Comparison of ENCODE assay signal across 1 cellular context in the genomic region with DNA sequence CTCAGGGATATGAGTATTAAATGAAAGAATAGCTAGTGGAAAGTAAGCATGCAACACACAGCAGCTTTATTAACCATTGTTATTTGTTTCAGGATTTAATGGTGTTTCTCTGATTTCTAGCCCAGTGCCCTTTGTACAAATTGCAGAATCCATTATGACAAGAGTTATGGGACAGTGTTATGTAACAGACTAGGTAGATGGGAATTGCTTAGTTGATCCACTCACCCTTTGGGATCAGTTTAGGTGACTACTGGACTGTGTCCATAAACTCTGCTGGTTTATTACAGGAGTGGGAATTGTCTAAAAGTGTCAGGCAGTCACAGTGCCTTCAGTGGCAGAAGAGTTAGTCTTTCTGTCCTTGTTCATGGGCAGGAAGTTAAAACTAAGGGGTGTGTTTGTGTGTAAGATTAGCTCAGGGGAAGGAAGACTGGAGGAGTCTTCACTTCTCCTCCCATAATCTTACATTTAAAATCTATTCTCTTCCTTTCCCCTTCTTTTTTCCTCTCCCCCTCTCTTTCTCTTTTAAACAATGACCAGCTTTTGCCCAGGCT.
TF ChIP-seq lines count a peak whose summit lies in the region.

No MANE protein-coding gene starts in this region.

TF ChIP-seq in K562, 482 proteins besides CTCF, POLR2A, EP300 and RAD21 (continued from another document):
- TF ChIP-seq, protein P1, sequence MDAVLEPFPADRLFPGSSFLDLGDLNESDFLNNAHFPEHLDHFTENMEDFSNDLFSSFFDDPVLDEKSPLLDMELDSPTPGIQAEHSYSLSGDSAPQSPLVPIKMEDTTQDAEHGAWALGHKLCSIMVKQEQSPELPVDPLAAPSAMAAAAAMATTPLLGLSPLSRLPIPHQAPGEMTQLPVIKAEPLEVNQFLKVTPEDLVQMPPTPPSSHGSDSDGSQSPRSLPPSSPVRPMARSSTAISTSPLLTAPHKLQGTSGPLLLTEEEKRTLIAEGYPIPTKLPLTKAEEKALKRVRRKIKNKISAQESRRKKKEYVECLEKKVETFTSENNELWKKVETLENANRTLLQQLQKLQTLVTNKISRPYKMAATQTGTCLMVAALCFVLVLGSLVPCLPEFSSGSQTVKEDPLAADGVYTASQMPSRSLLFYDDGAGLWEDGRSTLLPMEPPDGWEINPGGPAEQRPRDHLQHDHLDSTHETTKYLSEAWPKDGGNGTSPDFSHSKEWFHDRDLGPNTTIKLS (IDR thresholded peaks at IDR 0.05; ENCODE audit: borderline replicate concordance, low read depth): no peak
- TF ChIP-seq TOE1 (IDR thresholded peaks at IDR 0.05; ENCODE audit: borderline replicate concordance): no peak
- TF ChIP-seq TOE1 (CRISPR knock-in tag; IDR thresholded peaks at IDR 0.05; ENCODE audit: borderline replicate concordance, low read depth): no peak
- TF ChIP-seq, protein P2, sequence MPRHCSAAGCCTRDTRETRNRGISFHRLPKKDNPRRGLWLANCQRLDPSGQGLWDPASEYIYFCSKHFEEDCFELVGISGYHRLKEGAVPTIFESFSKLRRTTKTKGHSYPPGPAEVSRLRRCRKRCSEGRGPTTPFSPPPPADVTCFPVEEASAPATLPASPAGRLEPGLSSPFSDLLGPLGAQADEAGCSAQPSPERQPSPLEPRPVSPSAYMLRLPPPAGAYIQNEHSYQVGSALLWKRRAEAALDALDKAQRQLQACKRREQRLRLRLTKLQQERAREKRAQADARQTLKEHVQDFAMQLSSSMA (CRISPR knock-in tag; IDR thresholded peaks at IDR 0.05): no peak
- TF ChIP-seq ZNF133 (CRISPR knock-in tag; IDR thresholded peaks at IDR 0.05): no peak
- TF ChIP-seq HMG20B (CRISPR knock-in tag; IDR thresholded peaks at IDR 0.05): no peak
- no peak for TF ChIP-seq CREM (IDR thresholded peaks at IDR 0.05; ENCODE audit: low read depth)
- TF ChIP-seq RAD51 (IDR thresholded peaks at IDR 0.05; ENCODE audit: borderline replicate concordance, low read depth): no peak
- TF ChIP-seq TCF7L2 (IDR thresholded peaks at IDR 0.05; ENCODE audit: low read depth, low read length): no peak
- TF ChIP-seq ADNP (tag; IDR thresholded peaks at IDR 0.05): no peak
- TF ChIP-seq, protein P3, sequence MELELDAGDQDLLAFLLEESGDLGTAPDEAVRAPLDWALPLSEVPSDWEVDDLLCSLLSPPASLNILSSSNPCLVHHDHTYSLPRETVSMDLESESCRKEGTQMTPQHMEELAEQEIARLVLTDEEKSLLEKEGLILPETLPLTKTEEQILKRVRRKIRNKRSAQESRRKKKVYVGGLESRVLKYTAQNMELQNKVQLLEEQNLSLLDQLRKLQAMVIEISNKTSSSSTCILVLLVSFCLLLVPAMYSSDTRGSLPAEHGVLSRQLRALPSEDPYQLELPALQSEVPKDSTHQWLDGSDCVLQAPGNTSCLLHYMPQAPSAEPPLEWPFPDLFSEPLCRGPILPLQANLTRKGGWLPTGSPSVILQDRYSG (tag; conservative IDR thresholded peaks at IDR 0.05; ENCODE audit: low read depth): no peak
- TF ChIP-seq ZNF282 (CRISPR knock-in tag; IDR thresholded peaks at IDR 0.05): no peak
- TF ChIP-seq ZNF165 (CRISPR knock-in tag; IDR thresholded peaks at IDR 0.05; ENCODE audit: borderline replicate concordance): no peak
- TF ChIP-seq, protein P4, sequence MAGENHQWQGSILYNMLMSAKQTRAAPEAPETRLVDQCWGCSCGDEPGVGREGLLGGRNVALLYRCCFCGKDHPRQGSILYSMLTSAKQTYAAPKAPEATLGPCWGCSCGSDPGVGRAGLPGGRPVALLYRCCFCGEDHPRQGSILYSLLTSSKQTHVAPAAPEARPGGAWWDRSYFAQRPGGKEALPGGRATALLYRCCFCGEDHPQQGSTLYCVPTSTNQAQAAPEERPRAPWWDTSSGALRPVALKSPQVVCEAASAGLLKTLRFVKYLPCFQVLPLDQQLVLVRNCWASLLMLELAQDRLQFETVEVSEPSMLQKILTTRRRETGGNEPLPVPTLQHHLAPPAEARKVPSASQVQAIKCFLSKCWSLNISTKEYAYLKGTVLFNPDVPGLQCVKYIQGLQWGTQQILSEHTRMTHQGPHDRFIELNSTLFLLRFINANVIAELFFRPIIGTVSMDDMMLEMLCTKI (IDR thresholded peaks at IDR 0.05; ENCODE audit: partially characterized antibody): no peak
- TF ChIP-seq TAF9B (IDR thresholded peaks at IDR 0.05; ENCODE audit: partially characterized antibody): no peak
- no peak for TF ChIP-seq ZNF431 (CRISPR knock-in tag; IDR thresholded peaks at IDR 0.05)
- TF ChIP-seq, protein P5, sequence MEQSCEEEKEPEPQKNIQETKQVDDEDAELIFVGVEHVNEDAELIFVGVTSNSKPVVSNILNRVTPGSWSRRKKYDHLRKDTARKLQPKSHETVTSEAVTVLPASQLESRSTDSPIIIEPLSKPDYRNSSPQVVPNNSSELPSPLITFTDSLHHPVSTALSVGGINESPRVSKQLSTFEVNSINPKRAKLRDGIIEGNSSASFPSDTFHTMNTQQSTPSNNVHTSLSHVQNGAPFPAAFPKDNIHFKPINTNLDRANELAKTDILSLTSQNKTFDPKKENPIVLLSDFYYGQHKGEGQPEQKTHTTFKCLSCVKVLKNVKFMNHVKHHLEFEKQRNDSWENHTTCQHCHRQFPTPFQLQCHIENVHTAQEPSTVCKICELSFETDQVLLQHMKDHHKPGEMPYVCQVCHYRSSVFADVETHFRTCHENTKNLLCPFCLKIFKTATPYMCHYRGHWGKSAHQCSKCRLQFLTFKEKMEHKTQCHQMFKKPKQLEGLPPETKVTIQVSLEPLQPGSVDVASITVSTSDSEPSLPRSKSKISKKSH (CRISPR knock-in tag; IDR thresholded peaks at IDR 0.05): no peak
- no peak for TF ChIP-seq ZNF785 (CRISPR knock-in tag; IDR thresholded peaks at IDR 0.05)
